ENCODE assay signal across 20 cellular contexts in the genomic region with DNA sequence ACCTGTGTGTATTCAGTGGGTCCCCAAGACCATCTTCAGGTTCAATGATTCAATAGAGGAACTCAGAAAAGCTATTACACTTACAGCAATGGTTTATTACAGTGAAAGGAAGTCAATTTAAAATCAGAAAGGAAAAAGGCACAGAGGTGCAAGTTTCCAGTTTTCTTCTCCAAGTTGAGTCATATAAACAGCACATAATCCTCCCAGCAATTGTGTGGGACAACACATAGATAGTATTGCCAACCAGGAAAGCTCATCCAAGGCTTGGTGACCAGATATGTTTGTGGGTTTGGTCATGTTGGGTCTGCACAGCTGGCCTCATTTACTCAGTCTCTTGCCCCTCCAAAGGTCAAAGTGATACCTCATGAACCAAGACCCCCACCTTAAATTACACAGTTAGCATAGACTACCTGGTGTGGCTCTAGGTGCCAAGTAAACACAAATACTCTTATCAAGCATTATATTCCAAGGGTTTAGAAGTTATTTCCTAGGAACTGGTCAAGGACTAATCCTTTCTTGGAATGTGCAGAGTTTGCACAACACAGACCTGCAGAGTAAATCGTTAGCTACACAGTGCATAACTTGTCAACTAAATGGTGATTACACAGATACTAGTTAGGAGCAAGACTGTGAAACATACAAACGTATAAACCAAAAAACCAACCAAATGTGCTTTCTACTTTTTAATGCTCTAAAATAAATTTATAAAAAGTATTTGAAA.
"Had no signal": no experiment of that assay in that cellular context is flagged by ENCODE, and none has a peak within 500 bp of the region (broad histone marks: within the 10 kb centered on the region; RNA-seq: fewer than 3 reads in every experiment).

No MANE protein-coding gene starts in this region.

- FAIRE-seq: endometrium, frontal cortex, islet of Langerhans, urothelium cell line had no signal

- H3K4me1 ChIP-seq: heart left ventricle, right lobe of liver, suprapubic skin, thyroid gland had no signal

- H3K27ac ChIP-seq: heart left ventricle, right lobe of liver, suprapubic skin, thyroid gland had no signal

- ATAC-seq: esophagus mucosa; heart left ventricle; left cardiac atrium; left ventricle myocardium superior; naive thymus-derived CD4-positive, alpha-beta T cell; right lobe of liver; stimulated activated effector memory CD8-positive, alpha-beta T cell treated with anti-CD3 and anti-CD28 coated beads, Interleukin-12 subunit alpha, Interleukin-12 subunit beta, amount 100 ng/mL, for 72 hours; stimulated activated naive CD8-positive, alpha-beta T cell treated with anti-CD3 and anti-CD28 coated beads, Interleukin-15, Interleukin-2, amounts not matched to agents 100 U/mL and 50 U/mL, for 24 hours had no signal

- H3K9me3 ChIP-seq: heart left ventricle, right lobe of liver, suprapubic skin, thyroid gland had no signal

- H3K36me3 ChIP-seq: heart left ventricle, right lobe of liver, suprapubic skin, thyroid gland had no signal

- DNase-seq: effector memory CD4-positive, alpha-beta T cell; heart left ventricle; hippocampal formation; left cardiac atrium; left ventricle myocardium superior; naive thymus-derived CD4-positive, alpha-beta T cell; posterior cingulate gyrus; right lobe of liver; stimulated activated CD4-positive, alpha-beta T cell treated with anti-CD3 and anti-CD28 coated beads, Interleukin-4, amount 100 ng/mL, for 1 hour; stimulated activated CD8-positive, alpha-beta memory T cell treated with anti-CD3 and anti-CD28 coated beads, Interleukin-4, amount 100 ng/mL, for 48 hours; stimulated activated naive CD8-positive, alpha-beta T cell treated with anti-CD3 and anti-CD28 coated beads, Interleukin-15, Interleukin-2, amounts not matched to agents 100 U/mL and 50 U/mL, for 24 hours; thyroid gland had no signal

- H3K27me3 ChIP-seq: heart left ventricle, right lobe of liver, suprapubic skin, thyroid gland had no signal

- H3K4me3 ChIP-seq: heart left ventricle, lung, right lobe of liver, suprapubic skin, thyroid gland had no signal
